ENCODE assay signal across 29 cellular contexts in the genomic region with DNA sequence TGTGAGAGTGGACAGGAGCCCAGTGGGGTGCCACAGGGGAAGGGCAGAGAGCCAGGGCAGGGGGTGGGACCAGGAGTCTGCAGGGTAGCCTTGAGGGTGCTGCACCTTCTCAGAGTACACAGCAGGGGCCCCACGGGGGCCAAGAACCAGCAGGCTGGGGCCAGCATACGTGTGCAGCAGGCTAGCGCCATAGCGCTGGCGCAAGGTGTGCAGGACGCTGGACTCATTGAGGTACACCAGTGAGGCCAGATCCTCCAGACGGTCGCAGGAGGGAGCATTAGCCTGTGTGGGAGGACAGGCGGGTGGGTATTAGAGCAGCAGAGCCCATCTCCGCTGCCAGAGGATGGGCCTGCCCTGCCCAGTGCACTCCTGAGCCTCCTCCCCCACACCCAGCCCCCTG.
"Had no signal": no experiment of that assay in that cellular context is flagged by ENCODE, and none has a peak within 500 bp of the region (broad histone marks: within the 10 kb centered on the region; RNA-seq: fewer than 3 reads in every experiment).

No MANE protein-coding gene starts in this region.

- H3K4me1 ChIP-seq: sigmoid colon had no signal

- ATAC-seq: esophagus mucosa; gastrocnemius medialis; left lobe of liver; naive thymus-derived CD4-positive, alpha-beta T cell; psoas muscle; right cardiac atrium; stimulated activated memory B cell treated with anti-CD40 and anti-IgM and Interleukin-4, amounts not matched to agents 10 μg/mL and 1 μg/mL and 100 μg/mL, for 72 hours; stimulated activated naive CD8-positive, alpha-beta T cell treated with anti-CD3 and anti-CD28 coated beads, Interleukin-15, Interleukin-2, amounts not matched to agents 100 U/mL and 50 U/mL, for 24 hours had no signal

- H3K4me3 ChIP-seq: dorsolateral prefrontal cortex, gastrocnemius medialis, lung, neural progenitor cell, ovary, psoas muscle, sigmoid colon, thoracic aorta, tibial nerve, upper lobe of left lung had no signal

- H3K36me3 ChIP-seq: neural progenitor cell, ovary had no signal

- H2AFZ ChIP-seq: neural progenitor cell had no signal

- FAIRE-seq: keratinocyte had no signal

- H3K4me2 ChIP-seq: neural progenitor cell had no signal

- H3K9me3 ChIP-seq: gastrocnemius medialis, ovary, psoas muscle, sigmoid colon, thoracic aorta, tibial nerve, upper lobe of left lung had no signal

- H3K27me3 ChIP-seq: dorsolateral prefrontal cortex, gastrocnemius medialis, neural progenitor cell, ovary, sigmoid colon, tibial nerve, upper lobe of left lung had no signal

- H3K9ac ChIP-seq: neural progenitor cell had no signal

- DNase-seq: cortex of kidney; dorsolateral prefrontal cortex; effector CD4-positive, alpha-beta T cell; endodermal cell; foreskin fibroblast; gastrocnemius medialis; head of caudate nucleus; mesenchymal stem cell; midbrain; naive thymus-derived CD4-positive, alpha-beta T cell; nucleus accumbens; ovary; posterior cingulate gyrus; psoas muscle; sigmoid colon; stimulated activated CD4-positive, alpha-beta T cell treated with anti-CD3 and anti-CD28 coated beads, Interleukin-2, amount 100 ng/mL, for 24 hours; stimulated activated CD4-positive, alpha-beta T cell treated with anti-CD3 and anti-CD28 coated beads, Interleukin-4, amount 100 ng/mL, for 24 hours; stimulated activated naive CD8-positive, alpha-beta T cell treated with anti-CD3 and anti-CD28 coated beads, Interleukin-15, Interleukin-2, amounts not matched to agents 100 U/mL and 50 U/mL, for 24 hours had no signal

- H3K27ac ChIP-seq: dorsolateral prefrontal cortex, epithelial cell of prostate, neural progenitor cell, ovary, sigmoid colon, thoracic aorta, tibial nerve, upper lobe of left lung had no signal
